1 cellular context compared by ENCODE assay signal in genomic region chr4:12884846-12885796, GRCh38.
TF ChIP-seq lines count a peak whose summit lies in the region.

No MANE protein-coding gene starts in this region.

TF ChIP-seq in GM23338, 12 proteins besides CTCF, POLR2A, EP300 and RAD21 (continued from another document):
- TF ChIP-seq ZNF331 (CRISPR knock-in tag; IDR thresholded peaks at IDR 0.05; ENCODE audit: low read depth) (no peak), ZNF114 (CRISPR knock-in tag; IDR thresholded peaks at IDR 0.05) (no peak), CREB1 (CRISPR knock-in tag; IDR thresholded peaks at IDR 0.05; ENCODE audit: low read depth) (no peak), POLR2AphosphoS5 (IDR thresholded peaks at IDR 0.05; ENCODE audit: low read depth) (no peak), EZH2phosphoT487 (IDR thresholded peaks at IDR 0.05; ENCODE audit: unreplicated experiment) (no peak)
